2 cellular contexts compared by ENCODE assay signal in genomic region chr1:56447732-56448276, GRCh38.
TF ChIP-seq lines count a peak whose summit lies in the region.

No MANE protein-coding gene starts in this region.

TF ChIP-seq in liver, 16 proteins besides CTCF, POLR2A, EP300 and RAD21 (continued from another document):
- TF ChIP-seq, protein P1, sequence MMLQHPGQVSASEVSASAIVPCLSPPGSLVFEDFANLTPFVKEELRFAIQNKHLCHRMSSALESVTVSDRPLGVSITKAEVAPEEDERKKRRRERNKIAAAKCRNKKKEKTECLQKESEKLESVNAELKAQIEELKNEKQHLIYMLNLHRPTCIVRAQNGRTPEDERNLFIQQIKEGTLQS (IDR thresholded peaks at IDR 0.05), result peak; percentile 87
- no peak for TF ChIP-seq FOXA2 (IDR thresholded peaks at IDR 0.05)
- TF ChIP-seq SP1 (IDR thresholded peaks at IDR 0.05), result peak; percentile 72
- peak; percentile 33 to 68 for TF ChIP-seq HNF4A (conservative IDR thresholded peaks at IDR 0.05)
- peak; percentile 72 to 92 for TF ChIP-seq RXRA (IDR thresholded peaks at IDR 0.05)
TF ChIP-seq in liver: peak in this region for 7.

TF ChIP-seq in HepG2, 621 proteins besides CTCF, POLR2A, EP300 and RAD21 (continued from another document):
- TF ChIP-seq, protein P2, sequence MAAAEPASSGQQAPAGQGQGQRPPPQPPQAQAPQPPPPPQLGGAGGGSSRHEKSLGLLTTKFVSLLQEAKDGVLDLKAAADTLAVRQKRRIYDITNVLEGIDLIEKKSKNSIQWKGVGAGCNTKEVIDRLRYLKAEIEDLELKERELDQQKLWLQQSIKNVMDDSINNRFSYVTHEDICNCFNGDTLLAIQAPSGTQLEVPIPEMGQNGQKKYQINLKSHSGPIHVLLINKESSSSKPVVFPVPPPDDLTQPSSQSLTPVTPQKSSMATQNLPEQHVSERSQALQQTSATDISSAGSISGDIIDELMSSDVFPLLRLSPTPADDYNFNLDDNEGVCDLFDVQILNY (CRISPR knock-in tag; conservative IDR thresholded peaks at IDR 0.05), result no peak
- TF ChIP-seq ARID3A (IDR thresholded peaks at IDR 0.05; ENCODE audit: low read depth, low read length), result no peak
- TF ChIP-seq HNF4G (IDR thresholded peaks at IDR 0.05; ENCODE audit: borderline replicate concordance, low read depth, low read length), result no peak
- TF ChIP-seq HNF4G (CRISPR knock-in tag; IDR thresholded peaks at IDR 0.05; ENCODE audit: borderline replicate concordance, low read depth), result no peak
- TF ChIP-seq AGO1 (IDR thresholded peaks at IDR 0.05; ENCODE audit: low read depth, low read length, poor library complexity, severe bottlenecking), result no peak
- TF ChIP-seq, protein P3, sequence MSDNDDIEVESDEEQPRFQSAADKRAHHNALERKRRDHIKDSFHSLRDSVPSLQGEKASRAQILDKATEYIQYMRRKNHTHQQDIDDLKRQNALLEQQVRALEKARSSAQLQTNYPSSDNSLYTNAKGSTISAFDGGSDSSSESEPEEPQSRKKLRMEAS (IDR thresholded peaks at IDR 0.05), result no peak
- TF ChIP-seq, protein P4, sequence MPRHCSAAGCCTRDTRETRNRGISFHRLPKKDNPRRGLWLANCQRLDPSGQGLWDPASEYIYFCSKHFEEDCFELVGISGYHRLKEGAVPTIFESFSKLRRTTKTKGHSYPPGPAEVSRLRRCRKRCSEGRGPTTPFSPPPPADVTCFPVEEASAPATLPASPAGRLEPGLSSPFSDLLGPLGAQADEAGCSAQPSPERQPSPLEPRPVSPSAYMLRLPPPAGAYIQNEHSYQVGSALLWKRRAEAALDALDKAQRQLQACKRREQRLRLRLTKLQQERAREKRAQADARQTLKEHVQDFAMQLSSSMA (CRISPR knock-in tag; IDR thresholded peaks at IDR 0.05), result no peak
- TF ChIP-seq ZNF296 (CRISPR knock-in tag; conservative IDR thresholded peaks at IDR 0.05), result no peak
- TF ChIP-seq ELK4 (CRISPR knock-in tag; IDR thresholded peaks at IDR 0.05; ENCODE audit: borderline replicate concordance), result no peak
- TF ChIP-seq HNF1B (CRISPR knock-in tag; IDR thresholded peaks at IDR 0.05), result no peak
